In the genomic region with DNA sequence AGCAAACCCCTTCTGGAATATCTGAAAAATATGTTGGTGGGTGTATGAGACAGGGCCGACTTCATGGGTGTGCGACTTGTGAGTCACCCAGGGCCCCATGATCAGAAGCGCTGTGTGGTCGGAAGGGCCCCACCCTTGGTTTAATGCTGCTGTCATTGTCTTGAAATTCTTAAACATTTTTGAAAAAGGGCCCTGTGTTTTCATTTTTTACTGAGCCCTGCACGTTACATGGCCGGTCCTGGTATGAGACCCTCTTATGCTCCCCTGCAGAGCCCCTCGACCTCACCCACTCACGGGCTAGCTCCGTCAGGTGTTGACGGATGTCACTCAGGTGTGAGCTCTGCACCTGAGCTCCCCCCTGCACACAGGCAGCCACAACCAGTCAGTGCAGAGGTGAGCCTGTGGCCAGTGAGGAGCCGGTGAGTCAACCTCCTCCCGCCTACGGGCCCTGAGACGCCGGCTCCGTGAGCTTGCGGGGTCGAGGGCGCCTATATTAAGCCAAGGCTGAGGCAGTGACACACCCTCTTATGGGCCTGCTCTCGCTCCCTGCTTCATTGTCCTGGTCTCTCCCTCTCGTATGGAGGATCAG, we compare ENCODE assay signal across 8 cellular contexts. TPM values are rescaled to one million over a fixed set of nuclear protein-coding genes. Genes with fewer than 3 reads are reported as not detected.
DNase-seq lines count a peak whose midpoint lies in the region; ATAC-seq and TF ChIP-seq lines count a peak whose summit lies in the region.

No MANE protein-coding gene starts in this region.

- CTCF ChIA-PET in CD4-positive, alpha-beta memory T cell (lab: Charles Lee; ENCODE audit: partially characterized antibody): interaction anchor here (0.6 to 3.4 kb wide), 9 partner anchors 9 to 678 kb away, joined by 3 to 13 read pairs (median 4); a partner anchor contains a TSS

- peak overlapping the region in 1 of 2 donors; percentile 23 for H3K4me3 ChIP-seq in CD4-positive, alpha-beta memory T cell (ENCODE audit: low read length in 2 of 2)
- H3K4me3 ChIP-seq in adipocyte (ENCODE audit: low read length) (no peak overlapping the region), thyroid gland (replicated peaks in 1 of 3) (no peak overlapping the region)

- no peaks in the 10 kb centered on the region for H3K36me3 Mint-ChIP-seq in CD4-positive, alpha-beta memory T cell
- H3K36me3 Mint-ChIP-seq in neural crest cell (ENCODE audit: low read depth): no peaks in the 10 kb centered on the region

- no peaks in the 10 kb centered on the region for H3K27me3 Mint-ChIP-seq in CD4-positive, alpha-beta memory T cell
- peaks cover 3% of the 10 kb centered on the region for H3K27me3 Mint-ChIP-seq in neural crest cell (ENCODE audit: low read depth)

- H3K27ac Mint-ChIP-seq in CD4-positive, alpha-beta memory T cell: peak overlapping the region; percentile 93 to 97 (median 96)
- H3K27ac Mint-ChIP-seq in neural crest cell (ENCODE audit: unreplicated experiment): peak overlapping the region; percentile 37

- H3K4me3 Mint-ChIP-seq in CD4-positive, alpha-beta memory T cell: peak overlapping the region; percentile 48 to 89 (median 78)
- H3K4me3 Mint-ChIP-seq in neural crest cell: no peak overlapping the region

- H3K27ac ChIP-seq in CD4-positive, alpha-beta memory T cell (ENCODE audit: low read depth, low read length): peak overlapping the region; percentile 74
- H3K27ac ChIP-seq in thyroid gland: no peak overlapping the region
- no peak overlapping the region for H3K27ac ChIP-seq in substantia nigra (ENCODE audit: low read depth, low read length, poor library complexity, severe bottlenecking)

- intact Hi-C loops in CD4-positive, alpha-beta memory T cell (cut with micrococcal nuclease): loop anchor here (1.0 to 2.0 kb wide), 3 partner anchors 25 to 49 kb away; no protein-coding TSS in a partner anchor
- intact Hi-C loops in thyroid gland (cut with DNase I): no loop called here

- H3K9me3 ChIP-seq in CD4-positive, alpha-beta memory T cell (ENCODE audit: control insufficient read depth in 1 of 2, low read length in 2 of 2): no peaks in the 10 kb centered on the region
- H3K9me3 ChIP-seq in adipocyte (ENCODE audit: control insufficient read depth, low read length) (no peaks in the 10 kb centered on the region), thyroid gland (no peaks in the 10 kb centered on the region)

- TF ChIP-seq POLR2A in thyroid gland (IDR thresholded peaks at IDR 0.05): no peak

- WGBS in thyroid gland, 2 donors: 61 to 66% methylated on average over 11 to 16 of the region's 21 CpGs

- ATAC-seq in GM18867 (IDR thresholded peaks at IDR 0.05; ENCODE audit: unreplicated experiment) (no peak), HG02763 (IDR thresholded peaks at IDR 0.05; ENCODE audit: unreplicated experiment) (no peak)

- no peaks in the 10 kb centered on the region for H3K27me3 ChIP-seq in CD4-positive, alpha-beta memory T cell (ENCODE audit: insufficient read depth, low read length)
- H3K27me3 ChIP-seq in adipocyte (replicated peaks; ENCODE audit: control insufficient read depth, insufficient read depth, low read length): no peaks in the 10 kb centered on the region
- no peaks in the 10 kb centered on the region for H3K27me3 ChIP-seq in thyroid gland

- H3K4me1 ChIP-seq in CD4-positive, alpha-beta memory T cell (ENCODE audit: insufficient read depth, low read length): peaks cover 25% of the 10 kb centered on the region
- H3K4me1 ChIP-seq in adipocyte (ENCODE audit: control insufficient read depth, insufficient read depth, low read length) (peaks cover 25% of the 10 kb centered on the region), thyroid gland (peaks cover 4 to 22% of the 10 kb centered on the region in 2 donors)

- H3K9ac ChIP-seq in adipocyte (ENCODE audit: low read length): peak overlapping the region; percentile 50

- no peaks in the 10 kb centered on the region for H3K36me3 ChIP-seq in CD4-positive, alpha-beta memory T cell (ENCODE audit: insufficient read depth, low read length)
- H3K36me3 ChIP-seq in adipocyte (ENCODE audit: control insufficient read depth, insufficient read depth, low read length, severe bottlenecking) (no peaks in the 10 kb centered on the region), thyroid gland (no peaks in the 10 kb centered on the region)

- H3K9me3 Mint-ChIP-seq in CD4-positive, alpha-beta memory T cell: no peaks in the 10 kb centered on the region
- no peaks in the 10 kb centered on the region for H3K9me3 Mint-ChIP-seq in neural crest cell

- POLR2A ChIA-PET in CD4-positive, alpha-beta memory T cell (lab: Charles Lee; ENCODE audit: partially characterized antibody): interaction anchor here (0.6 to 8.3 kb wide), 16 partner anchors 9 to 860 kb away, joined by 3 to 271 read pairs (median 8); a partner anchor contains a TSS

- H3K4me1 Mint-ChIP-seq in CD4-positive, alpha-beta memory T cell: peaks cover 15 to 41% (median 24%) of the 10 kb centered on the region in 4 donors
- H3K4me1 Mint-ChIP-seq in neural crest cell: peaks cover 9% of the 10 kb centered on the region

- TF ChIP-seq CTCF in neural crest cell (conservative IDR thresholded peaks at IDR 0.05) (no peak), thyroid gland (IDR thresholded peaks at IDR 0.05) (no peak)

- peak; percentile 74 to 91 (median 75) for DNase-seq in CD4-positive, alpha-beta memory T cell
- peak; percentile 32 to 76 (median 59) for DNase-seq in T-helper 1 cell
- DNase-seq in adipocyte (ENCODE audit: low read depth): peak; percentile 78
- DNase-seq in neural crest cell (ENCODE audit: low read depth, low spot score): no peak
- no peak for DNase-seq in thyroid gland
- DNase-seq in substantia nigra (lab: John Stamatoyannopoulos, UW): no peak

RNA-seq across cellular contexts. Expression of a gene that starts 27.7 kb away (rescaled TPM):
- 10 to 100 TPM; 88.2 to 88.3 TPM for total RNA-seq in CD4-positive, alpha-beta memory T cell
- polyA plus RNA-seq in CD4-positive, alpha-beta memory T cell: 10 to 100 TPM; 44.9 to 94.4 TPM
- 3.3 and 4.1 TPM in 2 replicates for total RNA-seq in neural crest cell
- 100 to 1,000 TPM; 148 to 250 (median 195) TPM for total RNA-seq in thyroid gland

RNA-seq across cellular contexts. Expression of a gene that starts 46.9 kb away (rescaled TPM):
- total RNA-seq in CD4-positive, alpha-beta memory T cell: 10 to 100 TPM; 19.8 to 19.9 TPM
- polyA plus RNA-seq in CD4-positive, alpha-beta memory T cell: 10 to 100 TPM in 1 of 2 donors, 1 to 10 TPM in 1; 3.8 to 10.8 TPM
- total RNA-seq in neural crest cell (201 and 206 TPM in 2 replicates), thyroid gland (10 to 100 TPM; 14.4 to 34.6 (median 27.6) TPM)

Comparison
In these comparisons a context has a peak if more than half of its experiments do, and no peak if none do; other contexts are left out.
1. DNase-seq: peak in CD4-positive, alpha-beta memory T cell (5 of 5), T-helper 1 cell (5 of 5) and adipocyte (single experiment); none in neural crest cell (single experiment), thyroid gland (0 of 2) and substantia nigra (0 of 49).
2. RNA of a gene that starts 27.7 kb away (total RNA-seq): 148 to 250 TPM in thyroid gland and 88.2 to 88.3 TPM in CD4-positive, alpha-beta memory T cell; 3.3 to 4.1 TPM in neural crest cell; every median in the first group is over 10 times any median in the second.